In the genomic region with DNA sequence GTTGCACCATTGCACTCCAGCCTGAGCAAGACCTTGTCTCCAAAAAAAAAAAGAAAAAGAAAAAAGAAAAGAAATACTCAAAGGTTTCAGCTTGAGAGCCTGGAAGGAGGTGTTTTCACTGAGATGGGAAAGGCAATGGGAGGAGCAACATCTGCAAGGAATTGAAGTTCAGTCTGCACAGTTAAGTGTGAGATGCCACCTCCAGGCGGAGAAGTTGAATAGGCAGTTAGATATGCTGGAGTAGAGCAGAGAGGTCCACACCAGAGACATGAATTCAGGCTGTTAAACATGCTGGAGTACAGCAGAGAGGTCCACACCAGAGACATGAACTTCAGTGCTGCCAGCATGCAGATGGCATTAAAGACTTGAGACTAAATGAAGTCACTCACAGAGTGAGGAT, we compare ENCODE assay signal across 15 cellular contexts. TPM values are rescaled to one million over a fixed set of nuclear protein-coding genes. Genes with fewer than 3 reads are reported as not detected.
DNase-seq lines count a peak whose midpoint lies in the region; ATAC-seq and TF ChIP-seq lines count a peak whose summit lies in the region.
"Had no signal": no experiment of that assay in that cellular context is flagged by ENCODE, and none has a peak within 500 bp of the region (broad histone marks: within the 10 kb centered on the region; RNA-seq: fewer than 3 reads in every experiment).

No MANE protein-coding gene starts in this region.

- intact Hi-C loops in A673 (cut with micrococcal nuclease; ENCODE audit: unreplicated experiment): no loop called here

- H3K79me2 ChIP-seq in OCI-LY1 (ENCODE audit: insufficient read depth, low read length): no peaks in the 10 kb centered on the region
- H3K79me2 ChIP-seq: parathyroid adenoma had no signal

- no peak overlapping the region for H2AFZ ChIP-seq in OCI-LY1 (ENCODE audit: low read length)
- H2AFZ ChIP-seq: parathyroid adenoma had no signal

- no peak overlapping the region for H3K9ac ChIP-seq in OCI-LY1 (ENCODE audit: low read length)
- H3K9ac ChIP-seq: parathyroid adenoma had no signal

- ATAC-seq in GM21737 (IDR thresholded peaks at IDR 0.05; ENCODE audit: unreplicated experiment): no peak
- ATAC-seq: activated CD8-positive, alpha-beta T cell treated with anti-CD3 and anti-CD28 coated beads for 36 hours; stimulated activated naive CD8-positive, alpha-beta T cell treated with anti-CD3 and anti-CD28 coated beads, Interleukin-15, Interleukin-2, amounts not matched to agents 100 U/mL and 50 U/mL, for 24 hours had no signal

- no peaks in the 10 kb centered on the region for H3K9me2 ChIP-seq in OCI-LY1 (ENCODE audit: low read depth, low read length)

- H3K36me3 ChIP-seq in A673 (ENCODE audit: insufficient read depth, low read length, poor library complexity, severe bottlenecking) (no peaks in the 10 kb centered on the region), OCI-LY1 (ENCODE audit: insufficient read depth, low read length) (no peaks in the 10 kb centered on the region)

- H3K9me3 ChIP-seq in A673 (ENCODE audit: low read depth, low read length, poor library complexity, severe bottlenecking) (no peaks in the 10 kb centered on the region), OCI-LY1 (ENCODE audit: low read length) (no peaks in the 10 kb centered on the region)

- peak; percentile 49 for DNase-seq in A673 (ENCODE audit: low spot score)
- peak; percentile 13 for DNase-seq in G401 (ENCODE audit: low spot score)
- DNase-seq in choroid plexus epithelial cell (ENCODE audit: low read depth): peak; percentile 39
- no peak for DNase-seq in T1000 (lab: John Stamatoyannopoulos, UW)
- DNase-seq in NCI-H1105 treated with DMSO at 0.1 percent for 48 hours (lab: John Stamatoyannopoulos, UW): no peak
- DNase-seq in pons (ENCODE audit: low spot score): no peak
- DNase-seq: activated CD8-positive, alpha-beta T cell treated with anti-CD3 and anti-CD28 coated beads for 36 hours; activated naive CD4-positive, alpha-beta T cell treated with Interleukin-2 at 50 U/mL for 16 hours; CD4-positive, alpha-beta memory T cell; NCI-H524 treated with DMSO at 0.1 percent for 48 hours; stimulated activated CD4-positive, alpha-beta T cell treated with anti-CD3 and anti-CD28 coated beads, Interleukin-4, amount 100 ng/mL, for 1 hour; stimulated activated naive CD8-positive, alpha-beta T cell treated with anti-CD3 and anti-CD28 coated beads, Interleukin-15, Interleukin-2, amounts not matched to agents 100 U/mL and 50 U/mL, for 24 hours had no signal

- in situ Hi-C loops in G401 (cut with HindIII; ENCODE audit: low sequenced_read_pairs): no loop called here

- no peaks in the 10 kb centered on the region for H3K27me3 ChIP-seq in A673 (replicated peaks; ENCODE audit: insufficient read depth, low read depth, low read length, poor library complexity)
- no peaks in the 10 kb centered on the region for H3K27me3 ChIP-seq in OCI-LY1 (ENCODE audit: insufficient read depth, low read length)

- H3K4me1 ChIP-seq in A673 (ENCODE audit: insufficient read depth, low read length, poor library complexity, severe bottlenecking): no peaks in the 10 kb centered on the region
- no peaks in the 10 kb centered on the region for H3K4me1 ChIP-seq in OCI-LY1 (ENCODE audit: insufficient read depth, low read length, severe bottlenecking)
- H3K4me1 ChIP-seq: parathyroid adenoma had no signal

- no TSS peak for BruUV-seq in A673 (replicated peaks; lab: Mats Ljungman, UMichigan)

- no peak overlapping the region for H3K4me3 ChIP-seq in A673 (ENCODE audit: low read depth, low read length, poor library complexity, severe bottlenecking)
- H3K4me3 ChIP-seq in OCI-LY1 (ENCODE audit: low read depth, low read length, poor library complexity, severe bottlenecking): no peak overlapping the region
- no peak overlapping the region for H3K4me3 ChIP-seq in choroid plexus epithelial cell (ENCODE audit: low read depth, low read length)

- H3F3A ChIP-seq in OCI-LY1 (ENCODE audit: insufficient read depth, low read length): no peaks in the 10 kb centered on the region

- no peak overlapping the region for H3K4me2 ChIP-seq in OCI-LY1 (ENCODE audit: low read length)

- CTCF ChIA-PET in A673 (lab: Charles Lee): interaction anchor here (1.7 kb wide), 1 partner anchor 108 kb away, joined by 5 read pairs; no protein-coding TSS in a partner anchor

- peak; percentile 31; the same call in 1 of the 2 replicates for TF ChIP-seq CTCF in A673 (conservative IDR thresholded peaks at IDR 0.05; ENCODE audit: low read depth, low read length)
- TF ChIP-seq CTCF in OCI-LY1 (IDR thresholded peaks at IDR 0.05; ENCODE audit: low read length): 0 out of 2 replicates have a peak, but pooled peaks have one; percentile 6
- peak; percentile 32 for TF ChIP-seq CTCF in choroid plexus epithelial cell (conservative IDR thresholded peaks at IDR 0.05; ENCODE audit: low read depth, low read length)

- H3K27ac ChIP-seq in A673 (ENCODE audit: low read depth, low read length, poor library complexity, severe bottlenecking) (no peak overlapping the region), OCI-LY1 (ENCODE audit: low read depth, low read length, poor library complexity, severe bottlenecking) (no peak overlapping the region)
- H3K27ac ChIP-seq: parathyroid adenoma had no signal

- no peaks in the 10 kb centered on the region for H4K20me1 ChIP-seq in OCI-LY1 (ENCODE audit: insufficient read depth, low read length)

- POLR2A ChIA-PET in A673 (lab: Charles Lee; ENCODE audit: low non-redundant PET): interaction anchor here (0.6 kb wide), 1 partner anchor 15 kb away, joined by 3 read pairs; no protein-coding TSS in a partner anchor

RNA-seq across cellular contexts. Expression of a gene that starts 41.4 kb away (rescaled TPM):
- 19.6 and 20.5 TPM in 2 replicates for total RNA-seq in A673 (2021)
- total RNA-seq in G401 (2014; rRNA removed; shearing (Covaris generic)): 10.4 and 21.2 TPM in 2 replicates

Comparison
In these comparisons a context has a peak if more than half of its experiments do, and no peak if none do; other contexts are left out.
1. DNase-seq: peak in A673 (single experiment), G401 (single experiment) and choroid plexus epithelial cell (single experiment); none in T1000 (single experiment), NCI-H1105 treated with DMSO at 0.1 percent for 48 hours (single experiment) and pons (single experiment).
2. Peak in every context shown above with its lines, with median percentiles within 50 percentile points of each other: CTCF ChIP-seq.